Comparison of ENCODE assay signal across 2 cellular contexts in the genomic region with DNA sequence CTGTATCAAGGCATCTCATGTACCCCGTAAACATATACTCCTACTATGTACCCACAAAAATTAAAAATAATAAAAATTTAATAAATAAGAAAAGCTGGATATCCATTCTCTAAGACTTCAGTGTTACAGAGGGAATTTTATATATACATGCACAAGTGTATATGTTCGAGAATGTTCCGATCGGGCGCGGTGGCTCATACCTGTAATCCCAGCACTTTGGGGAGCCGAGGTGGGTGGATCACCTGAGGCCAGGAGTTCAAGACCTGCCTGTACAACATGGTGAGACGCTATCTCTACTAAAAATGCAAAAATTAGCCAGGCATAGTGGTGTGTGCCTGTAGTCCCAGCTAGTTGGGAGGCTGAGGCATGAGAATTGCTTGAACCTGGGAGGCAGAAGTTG. TPM values are rescaled to one million over a fixed set of nuclear protein-coding genes. Genes with fewer than 3 reads are reported as not detected.
"Had no signal": no experiment of that assay in that cellular context is flagged by ENCODE, and none has a peak within 500 bp of the region (broad histone marks: within the 10 kb centered on the region; RNA-seq: fewer than 3 reads in every experiment).

No MANE protein-coding gene starts in this region.

RNA-seq across cellular contexts. Expression of a gene that starts 17.1 kb away (rescaled TPM):
- total RNA-seq: PC-3, SK-MEL-5 had no signal
